1 cellular context compared by ENCODE assay signal in the genomic region with DNA sequence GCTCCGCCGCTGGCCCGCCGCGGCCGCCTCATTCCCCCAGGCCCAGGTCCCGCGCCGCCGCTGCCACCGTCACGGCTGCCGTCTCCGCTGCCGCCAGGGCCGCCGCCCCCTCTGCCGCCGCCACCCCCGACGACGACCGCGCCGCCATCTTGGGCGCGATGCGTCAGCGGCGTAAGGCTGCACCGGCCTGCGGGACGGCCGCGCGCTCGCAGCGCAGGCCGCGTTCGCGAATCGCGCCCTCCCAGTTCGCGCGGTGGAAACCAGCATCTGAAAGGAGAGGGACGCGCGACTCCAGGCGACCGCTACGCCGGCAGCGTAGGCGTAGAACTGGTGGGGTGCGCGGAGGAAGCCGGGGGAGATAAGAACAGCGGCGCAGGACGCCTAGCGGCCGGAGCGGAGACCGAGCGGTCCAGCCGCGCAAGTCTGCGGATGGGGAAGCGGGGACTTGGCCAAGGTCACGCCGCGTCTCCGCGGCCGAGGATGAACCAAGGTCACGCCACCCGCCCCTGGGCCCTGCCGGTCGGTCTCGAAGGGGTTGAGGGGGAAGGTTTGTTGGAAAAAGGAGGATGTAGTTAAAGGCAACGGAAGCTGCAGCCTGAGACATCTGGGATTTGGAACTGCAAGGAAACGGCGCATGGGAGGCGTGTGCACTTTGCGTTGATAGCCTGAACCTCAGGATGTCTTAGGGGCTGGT.
TF ChIP-seq lines count a peak whose summit lies in the region.

TSS of gene NUDT3 (minus strand) at position 173 of the 694 bp plus-strand sequence. CDS start 307 bp downstream, outside the sequence.

TF ChIP-seq in HepG2, 621 proteins besides CTCF, POLR2A, EP300 and RAD21 (continued from another document and continues in another):
- TF ChIP-seq RARG (CRISPR knock-in tag; IDR thresholded peaks at IDR 0.05; ENCODE audit: low read depth) (no peak), E2F5 (CRISPR knock-in tag; conservative IDR thresholded peaks at IDR 0.05) (no peak; the same call in 1 of the 2 replicates), ZNF652 (CRISPR knock-in tag; IDR thresholded peaks at IDR 0.05; ENCODE audit: borderline replicate concordance, low read depth) (no peak), ZNF766 (CRISPR knock-in tag; IDR thresholded peaks at IDR 0.05; ENCODE audit: borderline replicate concordance) (0 out of 2 replicates have a peak, but pooled peaks have one; percentile 60), ZNF674 (CRISPR knock-in tag; IDR thresholded peaks at IDR 0.05; ENCODE audit: low read depth) (no peak; the same call in 1 of the 2 replicates), MATR3 (CRISPR knock-in tag; IDR thresholded peaks at IDR 0.05) (no peak), NBN (conservative IDR thresholded peaks at IDR 0.05) (no peak), SNAPC4 (CRISPR knock-in tag; IDR thresholded peaks at IDR 0.05) (0 out of 2 replicates have a peak, but pooled peaks have one; percentile 37), ZNF343 (CRISPR knock-in tag; IDR thresholded peaks at IDR 0.05) (peak; percentile 97), GRHL1 (CRISPR knock-in tag; conservative IDR thresholded peaks at IDR 0.05) (no peak), RXRB (CRISPR knock-in tag; IDR thresholded peaks at IDR 0.05; ENCODE audit: borderline replicate concordance) (peak; percentile 85), ZNF572 (CRISPR knock-in tag; IDR thresholded peaks at IDR 0.05) (0 out of 2 replicates have a peak, but pooled peaks have one; percentile 45), ZFX (CRISPR knock-in tag; IDR thresholded peaks at IDR 0.05; ENCODE audit: low read depth) (peak; percentile 59; the same call in 1 of the 2 replicates), ZNF850 (CRISPR knock-in tag; conservative IDR thresholded peaks at IDR 0.05) (no peak), ATF3 (CRISPR knock-in tag; IDR thresholded peaks at IDR 0.05) (peak; percentile 33; the same call in 1 of the 2 replicates), THRA (CRISPR knock-in tag; IDR thresholded peaks at IDR 0.05; ENCODE audit: borderline replicate concordance) (peak; percentile 90; the same call in 1 of the 2 replicates), KDM4B (CRISPR knock-in tag; IDR thresholded peaks at IDR 0.05) (peak; percentile 90; the same call in 1 of the 2 replicates), SMAD9 (CRISPR knock-in tag; IDR thresholded peaks at IDR 0.05) (0 out of 2 replicates have a peak, but pooled peaks have one; percentile 68), SOX5 (CRISPR knock-in tag; IDR thresholded peaks at IDR 0.05; ENCODE audit: borderline replicate concordance) (no peak; the same call in 1 of the 2 replicates), ZNF543 (CRISPR knock-in tag; IDR thresholded peaks at IDR 0.05) (no peak), ATF7 (IDR thresholded peaks at IDR 0.05) (no peak), ATF7 (CRISPR knock-in tag; IDR thresholded peaks at IDR 0.05) (no peak), AGO2 (optimal IDR thresholded peaks at IDR 0.05; ENCODE audit: low read depth, low read length) (no peak), BORCS8-MEF2B (CRISPR knock-in tag; IDR thresholded peaks at IDR 0.05) (peak; percentile 79; the same call in 1 of the 2 replicates), KLF6 (CRISPR knock-in tag; IDR thresholded peaks at IDR 0.05) (peak; percentile 92; the same call in 1 of the 2 replicates), ZNF547 (CRISPR knock-in tag; IDR thresholded peaks at IDR 0.05) (no peak; the same call in none of the 2 replicates), ADNP (CRISPR knock-in tag; IDR thresholded peaks at IDR 0.05) (no peak; the same call in 1 of the 2 replicates), ZNF7 (CRISPR knock-in tag; IDR thresholded peaks at IDR 0.05) (no peak), ZNF549 (CRISPR knock-in tag; IDR thresholded peaks at IDR 0.05) (no peak), POLR2AphosphoS5 (IDR thresholded peaks at IDR 0.05; ENCODE audit: low read depth, low read length) (no peak; the same call in 1 of the 2 replicates), NR0B2 (CRISPR knock-in tag; IDR thresholded peaks at IDR 0.05) (peak; percentile 78), MEF2D (CRISPR knock-in tag; IDR thresholded peaks at IDR 0.05) (peak; percentile 27; the same call in 1 of the 2 replicates), GATAD1 (CRISPR knock-in tag; IDR thresholded peaks at IDR 0.05) (peak; percentile 53), ZMAT3 (CRISPR knock-in tag; conservative IDR thresholded peaks at IDR 0.05) (no peak), ZSCAN29 (CRISPR knock-in tag; conservative IDR thresholded peaks at IDR 0.05) (peak; percentile 80), ZNF687 (CRISPR knock-in tag; IDR thresholded peaks at IDR 0.05) (peak; percentile 87)
- TF ChIP-seq, protein P1, sequence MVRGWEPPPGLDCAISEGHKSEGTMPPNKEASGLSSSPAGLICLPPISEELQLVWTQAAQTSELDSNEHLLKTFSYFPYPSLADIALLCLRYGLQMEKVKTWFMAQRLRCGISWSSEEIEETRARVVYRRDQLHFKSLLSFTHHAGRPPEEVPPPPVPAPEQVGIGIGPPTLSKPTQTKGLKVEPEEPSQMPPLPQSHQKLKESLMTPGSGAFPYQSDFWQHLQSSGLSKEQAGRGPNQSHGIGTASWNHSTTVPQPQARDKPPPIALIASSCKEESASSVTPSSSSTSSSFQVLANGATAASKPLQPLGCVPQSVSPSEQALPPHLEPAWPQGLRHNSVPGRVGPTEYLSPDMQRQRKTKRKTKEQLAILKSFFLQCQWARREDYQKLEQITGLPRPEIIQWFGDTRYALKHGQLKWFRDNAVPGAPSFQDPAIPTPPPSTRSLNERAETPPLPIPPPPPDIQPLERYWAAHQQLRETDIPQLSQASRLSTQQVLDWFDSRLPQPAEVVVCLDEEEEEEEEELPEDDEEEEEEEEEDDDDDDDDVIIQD (CRISPR knock-in tag; IDR thresholded peaks at IDR 0.05; ENCODE audit: low read depth) = peak; percentile 45
- TF ChIP-seq, protein P2, sequence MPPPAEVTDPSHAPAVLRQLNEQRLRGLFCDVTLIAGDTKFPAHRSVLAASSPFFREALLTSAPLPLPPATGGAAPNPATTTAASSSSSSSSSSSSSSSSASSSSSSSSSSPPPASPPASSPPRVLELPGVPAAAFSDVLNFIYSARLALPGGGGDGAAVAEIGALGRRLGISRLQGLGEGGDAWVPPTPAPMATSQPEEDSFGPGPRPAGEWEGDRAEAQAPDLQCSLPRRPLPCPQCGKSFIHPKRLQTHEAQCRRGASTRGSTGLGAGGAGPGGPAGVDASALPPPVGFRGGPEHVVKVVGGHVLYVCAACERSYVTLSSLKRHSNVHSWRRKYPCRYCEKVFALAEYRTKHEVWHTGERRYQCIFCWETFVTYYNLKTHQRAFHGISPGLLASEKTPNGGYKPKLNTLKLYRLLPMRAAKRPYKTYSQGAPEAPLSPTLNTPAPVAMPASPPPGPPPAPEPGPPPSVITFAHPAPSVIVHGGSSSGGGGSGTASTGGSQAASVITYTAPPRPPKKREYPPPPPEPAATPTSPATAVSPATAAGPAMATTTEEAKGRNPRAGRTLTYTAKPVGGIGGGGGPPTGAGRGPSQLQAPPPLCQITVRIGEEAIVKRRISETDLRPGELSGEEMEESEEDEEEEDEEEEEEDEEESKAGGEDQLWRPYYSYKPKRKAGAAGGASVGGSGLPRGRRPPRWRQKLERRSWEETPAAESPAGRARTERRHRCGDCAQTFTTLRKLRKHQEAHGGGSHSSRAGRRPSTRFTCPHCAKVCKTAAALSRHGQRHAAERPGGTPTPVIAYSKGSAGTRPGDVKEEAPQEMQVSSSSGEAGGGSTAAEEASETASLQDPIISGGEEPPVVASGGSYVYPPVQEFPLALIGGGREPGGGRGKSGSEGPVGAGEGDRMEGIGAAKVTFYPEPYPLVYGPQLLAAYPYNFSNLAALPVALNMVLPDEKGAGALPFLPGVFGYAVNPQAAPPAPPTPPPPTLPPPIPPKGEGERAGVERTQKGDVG (CRISPR knock-in tag; IDR thresholded peaks at IDR 0.05; ENCODE audit: borderline replicate concordance) = peak; percentile 35
